23 cellular contexts compared by ENCODE assay signal in the genomic region with DNA sequence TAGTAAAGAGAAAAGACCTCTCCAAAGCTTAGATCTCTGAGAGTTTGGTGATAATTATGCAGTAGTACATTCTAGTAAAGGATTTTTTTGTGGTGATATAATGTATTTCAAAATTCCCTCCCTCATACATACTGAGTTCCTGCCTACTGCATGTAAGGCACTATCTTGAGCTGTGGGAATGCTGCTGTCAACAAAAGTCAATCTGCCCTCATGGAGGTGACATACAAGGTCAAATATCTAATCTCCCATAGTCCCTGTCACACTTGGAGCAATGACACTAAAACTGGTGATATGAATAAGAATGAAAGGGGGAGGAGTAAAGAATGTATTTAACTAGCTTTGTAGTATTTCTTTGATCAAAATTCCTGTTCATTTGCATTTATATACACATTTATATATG. TPM values are rescaled to one million over a fixed set of nuclear protein-coding genes. Genes with fewer than 3 reads are reported as not detected.
DNase-seq lines count a peak whose midpoint lies in the region; ATAC-seq and TF ChIP-seq lines count a peak whose summit lies in the region.
"Had no signal": no experiment of that assay in that cellular context is flagged by ENCODE, and none has a peak within 500 bp of the region (broad histone marks: within the 10 kb centered on the region; RNA-seq: fewer than 3 reads in every experiment).

No MANE protein-coding gene starts in this region.

- H3K36me3 ChIP-seq in cardiac muscle cell: no peaks in the 10 kb centered on the region
- H3K36me3 ChIP-seq in effector memory CD4-positive, alpha-beta T cell (ENCODE audit: control insufficient read depth, insufficient read depth, low read length): no peaks in the 10 kb centered on the region
- H3K36me3 ChIP-seq: ascending aorta had no signal

- DNase-seq in cardiac muscle cell (ENCODE audit: low read depth in 1 of 2, low spot score in 1 of 2) (peak; percentile 17 to 36), Right ventricle myocardium inferior (ENCODE audit: missing footprints) (no peak), SK-N-DZ (ENCODE audit: low spot score) (peak; percentile 16), NK-92 (lab: John Stamatoyannopoulos, UW; ENCODE audit: unreplicated experiment) (no peak), glomerular visceral epithelial cell (ENCODE audit: extremely low spot score) (no peak)
- DNase-seq in effector memory CD4-positive, alpha-beta T cell: no peak
- DNase-seq in stimulated activated naive B cell treated with anti-CD40 and anti-IgM and Interleukin-4, amounts not matched to agents 10 μg/mL and 1 μg/mL and 100 μg/mL, for 72 hours: no peak
- DNase-seq: activated CD4-positive, alpha-beta T cell treated with anti-CD3 and anti-CD28 coated beads for 1 hour; activated T-cell treated with anti-CD3 and anti-CD28 coated beads, Interleukin-2, amount 50 U/mL, for 1 hour; DMS153; hippocampal formation; mucosa of descending colon; MV-4-11; NCI-H187 treated with DMSO at 0.1 percent for 48 hours; NCI-H446 treated with DMSO at 0.1 percent for 48 hours; occipital lobe; right cardiac atrium; SHP77; T1000; testis had no signal

- no peaks in the 10 kb centered on the region for H3K27me3 Mint-ChIP-seq in stimulated activated naive B cell treated with anti-CD40 and anti-IgM and Interleukin-4, amounts not matched to agents 10 μg/mL and 1 μg/mL and 100 μg/mL, for 72 hours
- H3K27me3 Mint-ChIP-seq: IgD-negative memory B cell had no signal

- no peak overlapping the region for H3K4me3 Mint-ChIP-seq in stimulated activated naive B cell treated with anti-CD40 and anti-IgM and Interleukin-4, amounts not matched to agents 10 μg/mL and 1 μg/mL and 100 μg/mL, for 72 hours

- peaks cover 5% of the 10 kb centered on the region for H3K27me3 ChIP-seq in cardiac muscle cell
- no peaks in the 10 kb centered on the region for H3K27me3 ChIP-seq in effector memory CD4-positive, alpha-beta T cell (replicated peaks; ENCODE audit: control insufficient read depth, insufficient read depth, low read length, poor library complexity, severe bottlenecking)
- H3K27me3 ChIP-seq: ascending aorta, testis had no signal

- H3K4me1 ChIP-seq in cardiac muscle cell (ENCODE audit: low read depth): peaks cover 18% of the 10 kb centered on the region
- H3K4me1 ChIP-seq in effector memory CD4-positive, alpha-beta T cell (ENCODE audit: control insufficient read depth, insufficient read depth, low read length, poor library complexity, severe bottlenecking): peaks cover 31% of the 10 kb centered on the region
- H3K4me1 ChIP-seq: ascending aorta, testis had no signal

- H3K4me3 ChIP-seq in cardiac muscle cell: no peak overlapping the region
- H3K4me3 ChIP-seq in effector memory CD4-positive, alpha-beta T cell (ENCODE audit: insufficient read depth, low read depth, low read length, poor library complexity, severe bottlenecking): no peak overlapping the region
- H3K4me3 ChIP-seq: ascending aorta, mucosa of descending colon, testis had no signal

- peaks cover 32 to 47% of the 10 kb centered on the region in 2 donors for H3K36me3 Mint-ChIP-seq in stimulated activated naive B cell treated with anti-CD40 and anti-IgM and Interleukin-4, amounts not matched to agents 10 μg/mL and 1 μg/mL and 100 μg/mL, for 72 hours

- no peaks in the 10 kb centered on the region for H3K9me3 ChIP-seq in cardiac muscle cell (ENCODE audit: low read depth)
- no peaks in the 10 kb centered on the region for H3K9me3 ChIP-seq in effector memory CD4-positive, alpha-beta T cell (ENCODE audit: control insufficient read depth, low read length)
- H3K9me3 ChIP-seq: ascending aorta, mucosa of descending colon, testis had no signal

- no peak for TF ChIP-seq CTCF in cardiac muscle cell (IDR thresholded peaks at IDR 0.05; ENCODE audit: low read depth, low read length)

- peaks cover 59 to 82% of the 10 kb centered on the region in 2 donors for H3K4me1 Mint-ChIP-seq in stimulated activated naive B cell treated with anti-CD40 and anti-IgM and Interleukin-4, amounts not matched to agents 10 μg/mL and 1 μg/mL and 100 μg/mL, for 72 hours

- ATAC-seq in Right ventricle myocardium inferior (no peak), HG03460 (IDR thresholded peaks at IDR 0.05; ENCODE audit: unreplicated experiment) (no peak)
- no peak for ATAC-seq in stimulated activated naive B cell treated with anti-CD40 and anti-IgM and Interleukin-4, amounts not matched to agents 10 μg/mL and 1 μg/mL and 100 μg/mL, for 72 hours (replicated peaks)
- ATAC-seq: mucosa of descending colon, right cardiac atrium had no signal

- H3K27ac ChIP-seq in cardiac muscle cell: no peak overlapping the region
- H3K27ac ChIP-seq in effector memory CD4-positive, alpha-beta T cell (ENCODE audit: insufficient read depth, low read length, poor library complexity, severe bottlenecking): peak overlapping the region; percentile 71
- H3K27ac ChIP-seq: ascending aorta, testis had no signal

- H3K9me3 Mint-ChIP-seq in stimulated activated naive B cell treated with anti-CD40 and anti-IgM and Interleukin-4, amounts not matched to agents 10 μg/mL and 1 μg/mL and 100 μg/mL, for 72 hours: no peaks in the 10 kb centered on the region
- H3K9me3 Mint-ChIP-seq: IgD-negative memory B cell had no signal

- H3K27ac Mint-ChIP-seq in stimulated activated naive B cell treated with anti-CD40 and anti-IgM and Interleukin-4, amounts not matched to agents 10 μg/mL and 1 μg/mL and 100 μg/mL, for 72 hours: peak overlapping the region; percentile 83

- intact Hi-C loops in Right ventricle myocardium inferior (cut with DNase I): loop anchor here (5.0 to 10.0 kb wide), 2 partner anchors 164 to 391 kb away; no protein-coding TSS in a partner anchor

RNA-seq across cellular contexts. Expression of gene ITGA4, which starts 11.1 kb away (rescaled TPM):
- total RNA-seq in cardiac muscle cell: 0.28 and 0.39 TPM in 2 replicates
- polyA plus RNA-seq in cardiac muscle cell: 0.44 and 0.86 TPM in 2 replicates
- total RNA-seq in Right ventricle myocardium inferior: 1.8 TPM
- 4.0 and 8.1 TPM in 2 replicates for polyA plus RNA-seq in SK-N-DZ (2014; cell fraction: cytosol; rRNA removed)
- 9.9 and 10.9 TPM in 2 replicates for polyA plus RNA-seq in SK-N-DZ (2014; cell fraction: nucleus; rRNA removed)

Comparison
In these comparisons a context has a peak if more than half of its experiments do, and no peak if none do; other contexts are left out.
1. DNase-seq: peak in cardiac muscle cell (2 of 2) and SK-N-DZ (single experiment); none in Right ventricle myocardium inferior (single experiment), effector memory CD4-positive, alpha-beta T cell (0 of 3), stimulated activated naive B cell treated with anti-CD40 and anti-IgM and Interleukin-4, amounts not matched to agents 10 μg/mL and 1 μg/mL and 100 μg/mL, for 72 hours (single experiment), NK-92 (single experiment) and glomerular visceral epithelial cell (single experiment).